Comparison of ENCODE assay signal across 15 cellular contexts in the genomic region with DNA sequence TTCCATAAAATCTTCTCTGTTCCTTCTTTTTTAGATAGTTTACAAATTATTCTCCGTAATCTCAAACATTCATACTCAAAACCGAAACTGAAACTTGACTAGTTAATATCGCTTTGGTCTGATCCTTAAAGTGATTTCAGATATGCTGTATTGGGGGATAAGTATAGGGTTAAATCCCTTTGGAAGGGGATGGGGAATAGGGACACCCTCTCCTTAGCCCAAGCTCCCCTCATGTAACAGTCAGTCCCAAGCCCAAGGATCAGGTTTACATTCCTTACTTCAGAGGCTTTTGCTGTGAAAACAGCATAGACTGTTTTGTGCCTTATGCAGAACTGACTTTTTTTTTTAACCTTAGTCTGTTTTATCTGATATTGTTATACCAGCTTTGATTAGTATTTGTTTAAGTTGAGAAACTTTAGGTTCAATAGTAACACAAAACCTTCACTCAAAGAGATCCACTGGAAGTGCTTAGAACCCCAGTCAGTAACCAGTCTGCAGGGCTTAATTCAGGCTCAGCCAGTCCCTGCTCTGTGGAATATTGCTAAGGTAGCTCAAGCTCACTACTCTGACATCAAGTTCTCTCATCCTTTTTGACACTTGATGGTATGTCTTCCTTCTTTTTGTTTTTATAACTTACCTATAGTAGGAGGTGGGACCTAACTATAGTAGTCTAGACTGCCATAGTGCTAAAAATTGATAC. TPM values are rescaled to one million over a fixed set of nuclear protein-coding genes. Genes with fewer than 3 reads are reported as not detected.
DNase-seq lines count a peak whose midpoint lies in the region; ATAC-seq and TF ChIP-seq lines count a peak whose summit lies in the region.
"Had no signal": no experiment of that assay in that cellular context is flagged by ENCODE, and none has a peak within 500 bp of the region (broad histone marks: within the 10 kb centered on the region; RNA-seq: fewer than 3 reads in every experiment).

No MANE protein-coding gene starts in this region.

- H3K4ac ChIP-seq in H9 (ENCODE audit: low read depth, low read length), result no peak overlapping the region

- H3K23ac ChIP-seq in H9 (ENCODE audit: insufficient read length, low read depth, low read length), result no peak overlapping the region

- H3K9me3 ChIP-seq in DND-41 (ENCODE audit: insufficient read depth, low read length, severe bottlenecking) (no peaks in the 10 kb centered on the region), Loucy (ENCODE audit: insufficient read depth, low read depth, low read length) (no peaks in the 10 kb centered on the region), skeletal muscle tissue (ENCODE audit: control insufficient read depth in 3 of 3, low read length in 3 of 3) (no peaks in the 10 kb centered on the region), H9 (ENCODE audit: control insufficient read depth, low read depth, low read length) (no peaks in the 10 kb centered on the region)
- H3K9me3 ChIP-seq: MG63 had no signal

- H3K27me3 ChIP-seq in DND-41 (ENCODE audit: insufficient read depth, low read length, poor library complexity), result no peaks in the 10 kb centered on the region
- H3K27me3 ChIP-seq in Loucy (ENCODE audit: insufficient read depth, low read length, poor library complexity, severe bottlenecking), result no peaks in the 10 kb centered on the region
- H3K27me3 ChIP-seq in skeletal muscle tissue (ENCODE audit: control insufficient read depth in 3 of 3, insufficient read depth in 3 of 3, low read length in 3 of 3), result no peaks in the 10 kb centered on the region
- no peaks in the 10 kb centered on the region for H3K27me3 ChIP-seq in H9 (ENCODE audit: insufficient read depth, low read length)
- H3K27me3 ChIP-seq: MG63 had no signal

- H3K18ac ChIP-seq in H9 (ENCODE audit: insufficient read length, low read depth, low read length), result no peak overlapping the region

- no peak overlapping the region for H4K8ac ChIP-seq in H9 (replicated peaks; ENCODE audit: insufficient read length, low read depth, low read length)

- H4K20me1 ChIP-seq in DND-41 (ENCODE audit: insufficient read depth, low read length) (no peaks in the 10 kb centered on the region), Loucy (ENCODE audit: insufficient read depth, low read length, poor library complexity, severe bottlenecking) (no peaks in the 10 kb centered on the region), H9 (ENCODE audit: control insufficient read depth, insufficient read depth, insufficient read length) (no peaks in the 10 kb centered on the region)

- H4K91ac ChIP-seq in H9 (ENCODE audit: insufficient read length, low read depth, low read length), result no peak overlapping the region

- H3K27ac ChIP-seq in DND-41 (ENCODE audit: low read length) (peak overlapping the region; percentile 61), skeletal muscle tissue (ENCODE audit: low read depth, low read length) (no peak overlapping the region), H9 (ENCODE audit: insufficient read length, low read depth, low read length) (no peak overlapping the region)

- H2BK12ac ChIP-seq in H9 (ENCODE audit: insufficient read length, low read depth, low read length), result no peak overlapping the region

- H3K4me1 ChIP-seq in DND-41 (ENCODE audit: insufficient read depth, low read length) (peaks cover 33% of the 10 kb centered on the region), Loucy (ENCODE audit: insufficient read depth, low read length, poor library complexity, severe bottlenecking) (peaks cover 41% of the 10 kb centered on the region), skeletal muscle tissue (ENCODE audit: control insufficient read depth in 3 of 3, insufficient read depth in 3 of 3, low read length in 3 of 3) (no peaks in the 10 kb centered on the region), H9 (ENCODE audit: insufficient read depth, low read length) (no peaks in the 10 kb centered on the region)

- no peak overlapping the region for H2BK15ac ChIP-seq in H9 (ENCODE audit: low read depth, low read length)

- DNase-seq in DND-41, result no peak
- DNase-seq in epithelial cell of proximal tubule (ENCODE audit: low read depth), result no peak
- no peak for DNase-seq in NCI-H146 treated with DMSO at 0.1 percent for 48 hours (lab: John Stamatoyannopoulos, UW; ENCODE audit: unreplicated experiment)
- DNase-seq in H9, result no peak
- DNase-seq: cortex of kidney; DMS79 treated with DMSO at 0.1 percent for 48 hours; MG63; NCI-H524 treated with DMSO at 0.1 percent for 48 hours; stimulated activated CD4-positive, alpha-beta T cell treated with anti-CD3 and anti-CD28 coated beads, Interleukin-4, amount 100 ng/mL, for 24 hours had no signal

- 100% methylated on average over 2 of the region's 3 CpGs for WGBS in H9 (ENCODE audit: extremely low coverage, insufficient read length, low lambda C conversion rate)

- H3K36me3 Mint-ChIP-seq in H9 (ENCODE audit: insufficient read depth in 1 of 3, low read depth in 3 of 3), result peaks cover 0 to 3% (median 0%) of the 10 kb centered on the region in 3 experiments; a peak in 3 of 7 replicates

- H3K9ac ChIP-seq in DND-41 (ENCODE audit: low read depth, low read length) (peak overlapping the region; percentile 20), Loucy (ENCODE audit: low read depth, low read length, poor library complexity, severe bottlenecking) (peak overlapping the region; percentile 40), skeletal muscle tissue (ENCODE audit: low read depth in 1 of 3, low read length in 3 of 3) (no peak overlapping the region), H9 (ENCODE audit: extremely low read depth, insufficient read length, low read length) (no peak overlapping the region)

- no peaks in the 10 kb centered on the region for H3K79me1 ChIP-seq in H9 (ENCODE audit: insufficient read depth, low read depth, low read length, poor library complexity, severe bottlenecking)

- H3K36me3 ChIP-seq in DND-41 (ENCODE audit: insufficient read depth, low read length) (peaks cover 73% of the 10 kb centered on the region), Loucy (ENCODE audit: insufficient read depth, low read length) (peaks cover 55% of the 10 kb centered on the region), skeletal muscle tissue (ENCODE audit: control insufficient read depth in 3 of 3, insufficient read depth in 3 of 3, low read length in 3 of 3) (peaks cover 23 to 52% (median 46%) of the 10 kb centered on the region in 3 donors)

- H2AFZ ChIP-seq in DND-41 (ENCODE audit: low read depth, low read length) (no peak overlapping the region), Loucy (ENCODE audit: low read length) (no peak overlapping the region), H9 (ENCODE audit: low read length) (no peak overlapping the region)

- H2AK5ac ChIP-seq in H9 (ENCODE audit: insufficient read length, low read length), result no peak overlapping the region

- H3K4me3 Mint-ChIP-seq in H9, result no peak overlapping the region
- H3K4me3 Mint-ChIP-seq: neural crest cell had no signal

- no peak for TF ChIP-seq CTCF in DND-41 (IDR thresholded peaks at IDR 0.05; ENCODE audit: borderline replicate concordance, extremely low read depth, low read length, poor library complexity, severe bottlenecking)
- TF ChIP-seq CTCF in Loucy (conservative IDR thresholded peaks at IDR 0.05; ENCODE audit: low read length), result no peak
- TF ChIP-seq CTCF in epithelial cell of proximal tubule (conservative IDR thresholded peaks at IDR 0.05; ENCODE audit: low read depth, low read length), result no peak
- no peak for TF ChIP-seq CTCF in H9 (conservative IDR thresholded peaks at IDR 0.05)

- H2BK20ac ChIP-seq in H9 (ENCODE audit: low read depth, low read length, poor library complexity, severe bottlenecking), result no peak overlapping the region

- H3K14ac ChIP-seq in H9 (ENCODE audit: insufficient read depth, low read length), result no peak overlapping the region

- H3K4me1 Mint-ChIP-seq in H9, result peaks cover 1 to 5% of the 10 kb centered on the region in 2 experiments; a peak in 3 of 4 replicates
- H3K4me1 Mint-ChIP-seq: neural crest cell had no signal

- no peak overlapping the region for H3K27ac Mint-ChIP-seq in H9

- no peaks in the 10 kb centered on the region for H3K9me2 ChIP-seq in Loucy (replicated peaks; ENCODE audit: low read depth, low read length)

- H3K4me3 ChIP-seq in DND-41 (ENCODE audit: low read depth in 1 of 2, low read length in 2 of 2) (peak overlapping the region in 1 of 2 experiments; percentile 7; a peak in 1 of 4 replicates), Loucy (ENCODE audit: low read length, poor library complexity, severe bottlenecking) (peak overlapping the region; percentile 59), epithelial cell of proximal tubule (ENCODE audit: low read depth, low read length) (peak overlapping the region; percentile 19), skeletal muscle tissue (ENCODE audit: low read length in 3 of 3) (peak overlapping the region in 2 of 3 donors; percentile 17 to 38)
- H3K4me3 ChIP-seq: MG63 had no signal

- H4K5ac ChIP-seq in H9 (ENCODE audit: insufficient read length, low read depth, low read length), result no peak overlapping the region

- H3F3A ChIP-seq in Loucy (ENCODE audit: low read depth), result no peaks in the 10 kb centered on the region

- H2BK120ac ChIP-seq in H9 (ENCODE audit: low read depth, low read length, poor library complexity, severe bottlenecking), result no peak overlapping the region

- no peak overlapping the region for H3T11ph ChIP-seq in H9 (ENCODE audit: low read length)

- no peaks in the 10 kb centered on the region for H3K27me3 Mint-ChIP-seq in H9 (ENCODE audit: low read depth)

- ATAC-seq in DND-41 (ENCODE audit: insufficient read depth, low read depth) (peak; percentile 54), HG03520 (IDR thresholded peaks at IDR 0.05; ENCODE audit: unreplicated experiment) (no peak)
- ATAC-seq: HCT116 had no signal

- H3K9me3 Mint-ChIP-seq in H9, result no peaks in the 10 kb centered on the region
- H3K9me3 Mint-ChIP-seq: neural crest cell had no signal

- H3K79me2 ChIP-seq in DND-41 (ENCODE audit: insufficient read depth, low read length) (peaks cover 14% of the 10 kb centered on the region), Loucy (ENCODE audit: insufficient read depth, low read length) (0 out of 2 replicates have a peak, but pooled peaks cover 9% of the 10 kb centered on the region), H9 (ENCODE audit: insufficient read depth, low read length) (no peaks in the 10 kb centered on the region)

- H3K23me2 ChIP-seq in H9 (ENCODE audit: insufficient read length, low read depth, low read length, poor library complexity, severe bottlenecking), result no peaks in the 10 kb centered on the region

- no peak overlapping the region for H2BK5ac ChIP-seq in H9 (ENCODE audit: insufficient read length, low read length)

- H3K56ac ChIP-seq in H9 (ENCODE audit: insufficient read length, low read depth, low read length), result no peak overlapping the region

- H3K4me2 ChIP-seq in DND-41 (ENCODE audit: insufficient read depth, low read length) (peak overlapping the region; percentile 36; the same call in 1 of the 2 replicates), Loucy (ENCODE audit: low read depth, low read length, poor library complexity, severe bottlenecking) (peak overlapping the region; percentile 63), H9 (ENCODE audit: insufficient read depth, insufficient read length, low read length) (no peak overlapping the region)

RNA-seq across cellular contexts. Expression of gene CDADC1, which starts 10.5 kb away (rescaled TPM):
- total RNA-seq in epithelial cell of proximal tubule (1.8 and 3.3 TPM in 2 replicates), skeletal muscle tissue (5.7 TPM), H9 (2021) (3.9 and 4.9 TPM in 2 replicates)

RNA-seq across cellular contexts. Expression of gene MLNR, which starts 38.1 kb away (rescaled TPM):
- total RNA-seq in epithelial cell of proximal tubule (not detected in 2 replicates), skeletal muscle tissue (not detected), H9 (2021) (not detected in 2 replicates)
- total RNA-seq: neural crest cell, ureter had no signal

Comparison
In these comparisons a context has a peak if more than half of its experiments do, and no peak if none do; other contexts are left out.
1. H3K9ac ChIP-seq: peak in DND-41 (single experiment) and Loucy (single experiment); none in skeletal muscle tissue (0 of 3) and H9 (single experiment).